Comparison of ENCODE assay signal across 10 cellular contexts in the genomic region with DNA sequence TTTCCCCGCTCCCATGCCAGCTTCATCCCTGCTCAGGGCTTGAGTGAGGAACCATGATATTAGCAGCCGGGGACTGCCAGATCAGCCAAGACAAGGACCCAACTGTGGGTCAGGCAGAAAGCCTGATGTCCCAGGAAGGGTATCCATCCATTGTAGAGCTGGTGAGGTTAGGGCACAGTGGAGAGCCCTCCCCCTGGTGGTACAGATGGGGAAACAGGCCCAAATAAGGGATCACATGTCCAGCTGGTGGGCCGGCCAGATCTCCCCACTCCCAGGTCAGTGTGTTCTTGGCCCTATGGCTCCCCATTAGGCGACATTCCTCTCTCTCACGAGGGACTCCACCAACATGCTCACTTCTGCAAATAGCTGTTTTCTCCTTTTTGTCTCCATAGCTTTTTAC. TPM values are rescaled to one million over a fixed set of nuclear protein-coding genes. Genes with fewer than 3 reads are reported as not detected.
A peak's percentile ranks its signal among the peaks of the same experiment; 100 is the strongest.
DNase-seq lines count a peak whose midpoint lies in the region; ATAC-seq lines count a peak whose summit lies in the region.
"Had no signal": no experiment of that assay in that cellular context is flagged by ENCODE, and none has a peak within 500 bp of the region (broad histone marks: within the 10 kb centered on the region; RNA-seq: fewer than 3 reads in every experiment).

No MANE protein-coding gene starts in this region.

- CTCF ChIA-PET in naive thymus-derived CD4-positive, alpha-beta T cell (lab: Charles Lee) = no interaction called here

- no peak overlapping the region for H3K27ac Mint-ChIP-seq in naive thymus-derived CD4-positive, alpha-beta T cell

- H3K4me3 ChIP-seq in naive thymus-derived CD4-positive, alpha-beta T cell (ENCODE audit: low read length) = no peak overlapping the region

- POLR2A ChIA-PET in naive thymus-derived CD4-positive, alpha-beta T cell (lab: Charles Lee) = no interaction called here

- no peaks in the 10 kb centered on the region for H3K4me1 ChIP-seq in naive thymus-derived CD4-positive, alpha-beta T cell (ENCODE audit: control insufficient read depth in 2 of 2, insufficient read depth in 2 of 2, low read length in 2 of 2)

- H3K4me1 Mint-ChIP-seq in naive thymus-derived CD4-positive, alpha-beta T cell = peaks cover 0 to 3% (median 0%) of the 10 kb centered on the region in 7 donors

- DNase-seq in ELF-1 (ENCODE audit: low read depth, low spot score) = peak; percentile 78
- DNase-seq in HuH-7.5 (ENCODE audit: low spot score) = peak; percentile 73
- DNase-seq in astrocyte of the hippocampus (ENCODE audit: low read depth, low spot score) = peak; percentile 44
- no peak for DNase-seq in naive thymus-derived CD4-positive, alpha-beta T cell
- no peak for DNase-seq in stimulated activated CD8-positive, alpha-beta memory T cell treated with anti-CD3 and anti-CD28 coated beads, Interleukin-4, amount 100 ng/mL, for 48 hours
- no peak for DNase-seq in activated naive CD4-positive, alpha-beta T cell (lab: John Stamatoyannopoulos, UW)

- H3K36me3 Mint-ChIP-seq in naive thymus-derived CD4-positive, alpha-beta T cell = no peaks in the 10 kb centered on the region

- no peaks in the 10 kb centered on the region for H3K27me3 ChIP-seq in naive thymus-derived CD4-positive, alpha-beta T cell (ENCODE audit: control insufficient read depth in 2 of 2, insufficient read depth in 2 of 2, low read length in 2 of 2)

- H3K27ac ChIP-seq in naive thymus-derived CD4-positive, alpha-beta T cell (ENCODE audit: low read depth, low read length) = no peak overlapping the region
- H3K27ac ChIP-seq: epithelial cell of prostate had no signal

- no peaks in the 10 kb centered on the region for H3K36me3 ChIP-seq in naive thymus-derived CD4-positive, alpha-beta T cell (ENCODE audit: control insufficient read depth in 2 of 3, insufficient read depth in 3 of 3, low read length in 3 of 3)

- H3K9me3 ChIP-seq in naive thymus-derived CD4-positive, alpha-beta T cell (ENCODE audit: control insufficient read depth in 2 of 3, low read length in 3 of 3) = no peaks in the 10 kb centered on the region

- peaks cover 11 to 33% (median 24%) of the 10 kb centered on the region in 5 donors for H3K27me3 Mint-ChIP-seq in naive thymus-derived CD4-positive, alpha-beta T cell

- H3K4me3 Mint-ChIP-seq in naive thymus-derived CD4-positive, alpha-beta T cell = no peak overlapping the region

- no peaks in the 10 kb centered on the region for H3K9me3 Mint-ChIP-seq in naive thymus-derived CD4-positive, alpha-beta T cell

- intact Hi-C loops in naive thymus-derived CD4-positive, alpha-beta T cell (cut with micrococcal nuclease) = no loop called here

- ATAC-seq in naive thymus-derived CD4-positive, alpha-beta T cell = peak; percentile 27
- no peak for ATAC-seq in HG02852 (IDR thresholded peaks at IDR 0.05; ENCODE audit: unreplicated experiment)
- ATAC-seq in HG02588 (IDR thresholded peaks at IDR 0.05; ENCODE audit: unreplicated experiment) = no peak

RNA-seq across cellular contexts. Expression of a gene that starts 9.0 kb away (rescaled TPM):
- total RNA-seq in naive thymus-derived CD4-positive, alpha-beta T cell = not detected
- polyA plus RNA-seq in naive thymus-derived CD4-positive, alpha-beta T cell = not detected
- total RNA-seq: T-helper 2 cell treated with Interferon-gamma antibody and Interleukin-4, amounts not matched to agents 100 ng/mL and 5 ng/mL, for 36 hours had no signal

RNA-seq across cellular contexts. Expression of a gene that starts 14.3 kb away (rescaled TPM):
- total RNA-seq in naive thymus-derived CD4-positive, alpha-beta T cell = not detected
- polyA plus RNA-seq in naive thymus-derived CD4-positive, alpha-beta T cell = not detected
- total RNA-seq: T-helper 2 cell treated with Interferon-gamma antibody and Interleukin-4, amounts not matched to agents 100 ng/mL and 5 ng/mL, for 36 hours had no signal

RNA-seq across cellular contexts. Expression of a gene that starts 19.9 kb away (rescaled TPM):
- total RNA-seq in naive thymus-derived CD4-positive, alpha-beta T cell = 1 to 10 TPM in 2 of 5 experiments, under 1 TPM in 1, not detected in 2; 0.64 to 8.5 (median 5.1) TPM
- polyA plus RNA-seq in naive thymus-derived CD4-positive, alpha-beta T cell = under 1 TPM in 1 of 2 donors, not detected in 1; 0.37 TPM

Comparison
In these comparisons a context has a peak if more than half of its experiments do, and no peak if none do; other contexts are left out.
1. DNase-seq: peak in ELF-1 (single experiment), HuH-7.5 (single experiment) and astrocyte of the hippocampus (single experiment); none in naive thymus-derived CD4-positive, alpha-beta T cell (0 of 9), stimulated activated CD8-positive, alpha-beta memory T cell treated with anti-CD3 and anti-CD28 coated beads, Interleukin-4, amount 100 ng/mL, for 48 hours (single experiment) and activated naive CD4-positive, alpha-beta T cell (0 of 4).